In genomic region chr6:149405823-149406765, GRCh38 we compare ENCODE assay signal across 12 cellular contexts. TPM values are rescaled to one million over a fixed set of nuclear protein-coding genes. Genes with fewer than 3 reads are reported as not detected.
A peak's percentile ranks its signal among the peaks of the same experiment; 100 is the strongest.
DNase-seq lines count a peak whose midpoint lies in the region; ATAC-seq, FAIRE-seq and TF ChIP-seq lines count a peak whose summit lies in the region.
"Had no signal": no experiment of that assay in that cellular context is flagged by ENCODE, and none has a peak within 500 bp of the region (broad histone marks: within the 10 kb centered on the region; RNA-seq: fewer than 3 reads in every experiment).

No MANE protein-coding gene starts in this region.

- no peak overlapping the region for H2AFZ ChIP-seq in keratinocyte (ENCODE audit: control insufficient read depth, low read length)

- CTCF ChIA-PET in CD8-positive, alpha-beta T cell (lab: Charles Lee), result interaction anchor here (1.3 kb wide), 1 partner anchor 24 kb away, joined by 3 read pairs; no protein-coding TSS in a partner anchor
- CTCF ChIA-PET in GM10248 (lab: Yijun Ruan, JAX), result interaction anchor here (0.9 to 1.6 kb wide), 4 partner anchors 8 to 377 kb away, joined by 3 to 5 read pairs (median 4); no protein-coding TSS in a partner anchor

- H4K20me1 ChIP-seq in keratinocyte (ENCODE audit: control insufficient read depth, extremely low read depth, insufficient read depth, low read length), result no peaks in the 10 kb centered on the region

- POLR2A ChIA-PET in CD8-positive, alpha-beta T cell (lab: Charles Lee), result no interaction called here
- POLR2A ChIA-PET in GM10248 (lab: Yijun Ruan, JAX), result no interaction called here

- no peaks in the 10 kb centered on the region for H3K79me2 ChIP-seq in keratinocyte (ENCODE audit: control insufficient read depth, insufficient read depth, low read length)

- 86 to 87% methylated on average over 5 of the region's 5 CpGs for WGBS in aorta, 2 donors

- no peaks in the 10 kb centered on the region for H3K9me1 ChIP-seq in keratinocyte (ENCODE audit: control insufficient read depth, extremely low read depth, insufficient read depth, low read length)

- H3K4me3 Mint-ChIP-seq in CD8-positive, alpha-beta T cell, result no peak overlapping the region
- H3K4me3 Mint-ChIP-seq in IgD-negative memory B cell, result no peak overlapping the region
- H3K4me3 Mint-ChIP-seq in activated naive CD8-positive, alpha-beta T cell treated with anti-CD3 and anti-CD28 coated beads for 36 hours, result no peak overlapping the region

- H3K27ac ChIP-seq in CD8-positive, alpha-beta T cell (ENCODE audit: low read depth, low read length), result no peak overlapping the region
- H3K27ac ChIP-seq in keratinocyte (ENCODE audit: control insufficient read depth, insufficient read depth, low read length) (peak overlapping the region; percentile 53), aorta (ENCODE audit: low read depth in 1 of 2, low read length in 2 of 2) (no peak overlapping the region)
- H3K27ac ChIP-seq: ovary had no signal

- H3K9me3 ChIP-seq in CD8-positive, alpha-beta T cell (ENCODE audit: low read length), result no peaks in the 10 kb centered on the region
- H3K9me3 ChIP-seq in keratinocyte (ENCODE audit: control insufficient read depth, low read depth, low read length) (no peaks in the 10 kb centered on the region), aorta (ENCODE audit: control insufficient read depth, low read length) (no peaks in the 10 kb centered on the region)
- H3K9me3 ChIP-seq: ovary had no signal

- peaks cover 69% of the 10 kb centered on the region for H3K36me3 Mint-ChIP-seq in CD8-positive, alpha-beta T cell
- H3K36me3 Mint-ChIP-seq in IgD-negative memory B cell, result peaks cover 4% of the 10 kb centered on the region
- H3K36me3 Mint-ChIP-seq in activated naive CD8-positive, alpha-beta T cell treated with anti-CD3 and anti-CD28 coated beads for 36 hours, result peaks cover 66% of the 10 kb centered on the region

- TF ChIP-seq CTCF in CD8-positive, alpha-beta T cell (IDR thresholded peaks at IDR 0.05), result no peak
- TF ChIP-seq CTCF in keratinocyte (optimal IDR thresholded peaks at IDR 0.05 in 1 of 3, IDR thresholded peaks at IDR 0.05 in 1 of 3, conservative IDR thresholded peaks at IDR 0.05 in 1 of 3; ENCODE audit: extremely low read depth in 1 of 3, insufficient read depth in 2 of 3, low read length in 3 of 3) (no peak), GM10248 (IDR thresholded peaks at IDR 0.05; ENCODE audit: control extremely low read depth, extremely low read depth, low read depth, missing control alignments) (no peak)

- H3K27me3 ChIP-seq in CD8-positive, alpha-beta T cell (ENCODE audit: insufficient read depth, low read length), result no peaks in the 10 kb centered on the region
- H3K27me3 ChIP-seq in keratinocyte (ENCODE audit: control insufficient read depth, extremely low read depth, insufficient read depth, low read length), result no peaks in the 10 kb centered on the region
- no peaks in the 10 kb centered on the region for H3K27me3 ChIP-seq in aorta (ENCODE audit: control insufficient read depth in 1 of 2, insufficient read depth in 2 of 2, low read length in 1 of 2)
- H3K27me3 ChIP-seq: ovary had no signal

- H3K4me2 ChIP-seq in keratinocyte (ENCODE audit: control insufficient read depth, extremely low read depth, insufficient read depth, low read depth, low read length), result no peak overlapping the region

- H3K4me1 Mint-ChIP-seq in CD8-positive, alpha-beta T cell (ENCODE audit: low read depth), result no peaks in the 10 kb centered on the region
- peaks cover 3 to 5% (median 5%) of the 10 kb centered on the region in 3 donors for H3K4me1 Mint-ChIP-seq in IgD-negative memory B cell
- H3K4me1 Mint-ChIP-seq in activated naive CD8-positive, alpha-beta T cell treated with anti-CD3 and anti-CD28 coated beads for 36 hours, result peaks cover 36% of the 10 kb centered on the region

- DNase-seq in CD8-positive, alpha-beta T cell, result no peak
- no peak for DNase-seq in activated naive CD8-positive, alpha-beta T cell treated with anti-CD3 and anti-CD28 coated beads for 36 hours
- DNase-seq in keratinocyte (ENCODE audit: low read depth, low spot score), result no peak
- DNase-seq in GM10248 (ENCODE audit: extremely low spot score), result no peak
- DNase-seq in NCI-H146 (lab: John Stamatoyannopoulos, UW), result no peak
- DNase-seq in activated CD8-positive, alpha-beta memory T cell treated with anti-CD3 and anti-CD28 coated beads for 24 hours, result no peak
- no peak for DNase-seq in aorta
- DNase-seq: activated CD4-positive, alpha-beta T cell treated with anti-CD3 and anti-CD28 coated beads, Interleukin-2, amount 50 U/mL, for 1 hour; Karpas-422; ovary had no signal

- H3K27me3 Mint-ChIP-seq in CD8-positive, alpha-beta T cell (ENCODE audit: low read depth), result no peaks in the 10 kb centered on the region
- H3K27me3 Mint-ChIP-seq in IgD-negative memory B cell, result no peaks in the 10 kb centered on the region
- no peaks in the 10 kb centered on the region for H3K27me3 Mint-ChIP-seq in activated naive CD8-positive, alpha-beta T cell treated with anti-CD3 and anti-CD28 coated beads for 36 hours

- peak overlapping the region; percentile 82 for H3K27ac Mint-ChIP-seq in CD8-positive, alpha-beta T cell
- peak overlapping the region in 2 of 3 donors; percentile 36 to 71 for H3K27ac Mint-ChIP-seq in IgD-negative memory B cell
- H3K27ac Mint-ChIP-seq in activated naive CD8-positive, alpha-beta T cell treated with anti-CD3 and anti-CD28 coated beads for 36 hours, result peak overlapping the region; percentile 70

- H3K4me1 ChIP-seq in CD8-positive, alpha-beta T cell (ENCODE audit: insufficient read depth, low read length), result no peaks in the 10 kb centered on the region
- peaks cover 9% of the 10 kb centered on the region for H3K4me1 ChIP-seq in keratinocyte (ENCODE audit: control insufficient read depth, extremely low read depth, insufficient read depth, low read length)
- H3K4me1 ChIP-seq in aorta (ENCODE audit: control insufficient read depth in 1 of 2, insufficient read depth in 2 of 2, low read length in 2 of 2), result no peaks in the 10 kb centered on the region

- intact Hi-C loops in CD8-positive, alpha-beta T cell (cut with DNase I, micrococcal nuclease), result no loop called here
- intact Hi-C loops in aorta (cut with DNase I), result no loop called here

- no peak overlapping the region for H3K4me3 ChIP-seq in CD8-positive, alpha-beta T cell (ENCODE audit: low read depth, low read length)
- H3K4me3 ChIP-seq in keratinocyte (ENCODE audit: control insufficient read depth in 2 of 3, extremely low read depth in 1 of 3, insufficient read depth in 2 of 3, low read depth in 1 of 3, low read length in 3 of 3) (no peak overlapping the region), aorta (ENCODE audit: low read length in 2 of 2) (no peak overlapping the region)
- H3K4me3 ChIP-seq: ovary had no signal

- peaks cover 4% of the 10 kb centered on the region for H3K36me3 ChIP-seq in CD8-positive, alpha-beta T cell (ENCODE audit: insufficient read depth, low read length)
- peaks cover 5 to 8% of the 10 kb centered on the region in 2 experiments for H3K36me3 ChIP-seq in keratinocyte (ENCODE audit: control insufficient read depth in 2 of 2, extremely low read depth in 1 of 2, insufficient read depth in 2 of 2, low read length in 2 of 2)
- H3K36me3 ChIP-seq in aorta (ENCODE audit: control insufficient read depth in 1 of 2, insufficient read depth in 2 of 2, low read length in 1 of 2), result peaks cover 6 to 15% of the 10 kb centered on the region in 2 donors
- H3K36me3 ChIP-seq: ovary had no signal

- dilution Hi-C loops in keratinocyte (cut with MboI; ENCODE audit: extremely low pct_ligation_motif_present, low sequenced_read_pairs), result loop anchor here (25.0 kb wide), 1 partner anchor 319 kb away; no protein-coding TSS in a partner anchor

- FAIRE-seq in keratinocyte (lab: Jason Lieb, UNC), result no peak
- FAIRE-seq: colon had no signal

- no peak overlapping the region for H3K9ac ChIP-seq in keratinocyte (ENCODE audit: control insufficient read depth, extremely low read depth, insufficient read depth, low read length)

- H3K9me3 Mint-ChIP-seq in CD8-positive, alpha-beta T cell, result no peaks in the 10 kb centered on the region
- H3K9me3 Mint-ChIP-seq in IgD-negative memory B cell, result no peaks in the 10 kb centered on the region
- H3K9me3 Mint-ChIP-seq in activated naive CD8-positive, alpha-beta T cell treated with anti-CD3 and anti-CD28 coated beads for 36 hours, result no peaks in the 10 kb centered on the region

- no peak for ATAC-seq in CD8-positive, alpha-beta T cell
- no peak for ATAC-seq in aorta (ENCODE audit: low FRiP score)

RNA-seq across cellular contexts. Expression of gene SUMO4, which starts 6.0 kb away (rescaled TPM):
- 1 to 10 TPM; 5.4 to 6.7 TPM for total RNA-seq in CD8-positive, alpha-beta T cell
- 0.79 TPM for polyA plus RNA-seq in IgD-negative memory B cell
- total RNA-seq in activated naive CD8-positive, alpha-beta T cell treated with anti-CD3 and anti-CD28 coated beads for 36 hours, result 1 to 10 TPM; 2.3 to 2.6 TPM
- 0.09 TPM in 2 of 3 replicates, not detected in the other for polyA plus RNA-seq in keratinocyte
- polyA plus RNA-seq in keratinocyte (2011; ENCODE audit: low read depth), result 0.50 TPM
- polyA plus RNA-seq in keratinocyte (2011; cell fraction: cytosol; rRNA removed), result not detected in 2 replicates
- polyA plus RNA-seq in keratinocyte (2011; cell fraction: nucleus; rRNA removed), result 0.32 and 0.97 TPM in 2 replicates
- 0.58 TPM in 1 of 2 replicates, not detected in the other for polyA plus RNA-seq in keratinocyte (2012; ENCODE audit: low replicate concordance)
- polyA minus RNA-seq in keratinocyte, result 1.1 to 7.8 TPM in 2 of 3 replicates, not detected in the other
- polyA minus RNA-seq in keratinocyte (2011; cell fraction: cytosol; rRNA and poly(A)+ RNA removed), result not detected
- 3.6 and 5.3 TPM in 2 replicates for polyA minus RNA-seq in keratinocyte (2011; cell fraction: nucleus; rRNA and poly(A)+ RNA removed)
- 1 to 10 TPM; 2.9 to 6.9 TPM for total RNA-seq in aorta
- polyA plus RNA-seq in aorta, result under 1 TPM in 1 of 2 donors, not detected in 1; 0.49 TPM
